1 cellular context compared by ENCODE assay signal in genomic region chr12:95919110-95919509, GRCh38.
TF ChIP-seq lines count a peak whose summit lies in the region.

No MANE protein-coding gene starts in this region.

TF ChIP-seq in HCT116, 20 proteins besides CTCF, POLR2A, EP300 and RAD21:
- TF ChIP-seq FOSL1 (IDR thresholded peaks at IDR 0.05; ENCODE audit: low read depth) (no peak), SRF (IDR thresholded peaks at IDR 0.05; ENCODE audit: low read depth) (no peak), YY1 (IDR thresholded peaks at IDR 0.05; ENCODE audit: extremely low read depth, insufficient replicate concordance, low read depth, low read length) (no peak), ZFX (IDR thresholded peaks at IDR 0.05) (no peak), POLR2AphosphoS5 (IDR thresholded peaks at IDR 0.05; ENCODE audit: low read depth, low read length) (no peak), CEBPB (IDR thresholded peaks at IDR 0.05; ENCODE audit: low read depth) (no peak), EGR1 (IDR thresholded peaks at IDR 0.05; ENCODE audit: low read depth) (no peak), SIN3A (IDR thresholded peaks at IDR 0.05; ENCODE audit: low read depth) (no peak), ELF1 (IDR thresholded peaks at IDR 0.05; ENCODE audit: borderline replicate concordance, low read depth) (no peak), SP1 (IDR thresholded peaks at IDR 0.05; ENCODE audit: low read depth) (no peak), ATF3 (IDR thresholded peaks at IDR 0.05) (no peak), ZNF274 (IDR thresholded peaks at IDR 0.05; ENCODE audit: low read depth, low read length) (no peak), JUND (IDR thresholded peaks at IDR 0.05) (no peak), EZH2 (IDR thresholded peaks at IDR 0.05) (no peak), CBX3 (IDR thresholded peaks at IDR 0.05; ENCODE audit: low read depth) (no peak)
- TF ChIP-seq, protein P1, sequence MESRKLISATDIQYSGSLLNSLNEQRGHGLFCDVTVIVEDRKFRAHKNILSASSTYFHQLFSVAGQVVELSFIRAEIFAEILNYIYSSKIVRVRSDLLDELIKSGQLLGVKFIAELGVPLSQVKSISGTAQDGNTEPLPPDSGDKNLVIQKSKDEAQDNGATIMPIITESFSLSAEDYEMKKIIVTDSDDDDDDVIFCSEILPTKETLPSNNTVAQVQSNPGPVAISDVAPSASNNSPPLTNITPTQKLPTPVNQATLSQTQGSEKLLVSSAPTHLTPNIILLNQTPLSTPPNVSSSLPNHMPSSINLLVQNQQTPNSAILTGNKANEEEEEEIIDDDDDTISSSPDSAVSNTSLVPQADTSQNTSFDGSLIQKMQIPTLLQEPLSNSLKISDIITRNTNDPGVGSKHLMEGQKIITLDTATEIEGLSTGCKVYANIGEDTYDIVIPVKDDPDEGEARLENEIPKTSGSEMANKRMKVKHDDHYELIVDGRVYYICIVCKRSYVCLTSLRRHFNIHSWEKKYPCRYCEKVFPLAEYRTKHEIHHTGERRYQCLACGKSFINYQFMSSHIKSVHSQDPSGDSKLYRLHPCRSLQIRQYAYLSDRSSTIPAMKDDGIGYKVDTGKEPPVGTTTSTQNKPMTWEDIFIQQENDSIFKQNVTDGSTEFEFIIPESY (IDR thresholded peaks at IDR 0.05; ENCODE audit: extremely low read depth, insufficient replicate concordance, low read length), result no peak
- TF ChIP-seq, protein P2, sequence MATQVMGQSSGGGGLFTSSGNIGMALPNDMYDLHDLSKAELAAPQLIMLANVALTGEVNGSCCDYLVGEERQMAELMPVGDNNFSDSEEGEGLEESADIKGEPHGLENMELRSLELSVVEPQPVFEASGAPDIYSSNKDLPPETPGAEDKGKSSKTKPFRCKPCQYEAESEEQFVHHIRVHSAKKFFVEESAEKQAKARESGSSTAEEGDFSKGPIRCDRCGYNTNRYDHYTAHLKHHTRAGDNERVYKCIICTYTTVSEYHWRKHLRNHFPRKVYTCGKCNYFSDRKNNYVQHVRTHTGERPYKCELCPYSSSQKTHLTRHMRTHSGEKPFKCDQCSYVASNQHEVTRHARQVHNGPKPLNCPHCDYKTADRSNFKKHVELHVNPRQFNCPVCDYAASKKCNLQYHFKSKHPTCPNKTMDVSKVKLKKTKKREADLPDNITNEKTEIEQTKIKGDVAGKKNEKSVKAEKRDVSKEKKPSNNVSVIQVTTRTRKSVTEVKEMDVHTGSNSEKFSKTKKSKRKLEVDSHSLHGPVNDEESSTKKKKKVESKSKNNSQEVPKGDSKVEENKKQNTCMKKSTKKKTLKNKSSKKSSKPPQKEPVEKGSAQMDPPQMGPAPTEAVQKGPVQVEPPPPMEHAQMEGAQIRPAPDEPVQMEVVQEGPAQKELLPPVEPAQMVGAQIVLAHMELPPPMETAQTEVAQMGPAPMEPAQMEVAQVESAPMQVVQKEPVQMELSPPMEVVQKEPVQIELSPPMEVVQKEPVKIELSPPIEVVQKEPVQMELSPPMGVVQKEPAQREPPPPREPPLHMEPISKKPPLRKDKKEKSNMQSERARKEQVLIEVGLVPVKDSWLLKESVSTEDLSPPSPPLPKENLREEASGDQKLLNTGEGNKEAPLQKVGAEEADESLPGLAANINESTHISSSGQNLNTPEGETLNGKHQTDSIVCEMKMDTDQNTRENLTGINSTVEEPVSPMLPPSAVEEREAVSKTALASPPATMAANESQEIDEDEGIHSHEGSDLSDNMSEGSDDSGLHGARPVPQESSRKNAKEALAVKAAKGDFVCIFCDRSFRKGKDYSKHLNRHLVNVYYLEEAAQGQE (IDR thresholded peaks at IDR 0.05; ENCODE audit: low read depth), result no peak
